11 cellular contexts compared by ENCODE assay signal in the genomic region with DNA sequence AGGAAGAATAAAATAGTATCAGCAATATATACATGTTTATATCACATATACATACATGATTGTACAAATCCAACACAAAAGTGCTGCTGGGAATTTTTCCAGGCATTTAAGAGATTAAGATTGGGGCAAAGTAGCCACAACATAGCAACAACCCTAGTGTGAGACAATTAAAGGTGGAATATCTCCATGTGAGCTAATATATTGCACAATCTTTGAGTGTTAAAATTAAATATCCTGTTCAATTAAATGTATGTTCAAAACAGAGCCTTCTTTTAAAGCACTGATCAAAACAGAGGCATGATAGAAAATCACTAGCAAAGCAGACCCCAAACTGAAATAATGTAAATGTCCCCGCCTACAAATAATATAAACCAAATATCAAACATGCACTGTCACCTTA.
"Had no signal": no experiment of that assay in that cellular context is flagged by ENCODE, and none has a peak within 500 bp of the region (broad histone marks: within the 10 kb centered on the region; RNA-seq: fewer than 3 reads in every experiment).

No MANE protein-coding gene starts in this region.

- H3K9me3 ChIP-seq: HAP-1 had no signal

- H3K27ac Mint-ChIP-seq: GM23338, H9, HFFc6 had no signal

- H3K27ac ChIP-seq: GM23248 had no signal

- FAIRE-seq: H1, H54 had no signal

- H3K4me3 ChIP-seq: GM23248, GM23338, HAP-1 had no signal

- H3K36me3 ChIP-seq: HAP-1 had no signal

- H3K4me2 ChIP-seq: GM23338 had no signal

- H3K4me1 Mint-ChIP-seq: GM23338, H9 had no signal

- H3K4me3 Mint-ChIP-seq: GM23338, H9, HFFc6 had no signal

- H2AFZ ChIP-seq: GM23248, GM23338 had no signal

- H3K9ac ChIP-seq: GM23248 had no signal

- H3K9me3 Mint-ChIP-seq: GM23338, H9, HFFc6 had no signal

- H3K4me1 ChIP-seq: HAP-1 had no signal

- DNase-seq: GM23248, GOT3, H7, H9, HCEC 1CT, HFFc6 had no signal

- ATAC-seq: GM23338, HCT116 had no signal
